ENCODE assay signal across 5 cellular contexts in genomic region chr2:200801431-200801830, GRCh38. TPM values are rescaled to one million over a fixed set of nuclear protein-coding genes. Genes with fewer than 3 reads are reported as not detected.
DNase-seq lines count a peak whose midpoint lies in the region; ATAC-seq, FAIRE-seq and TF ChIP-seq lines count a peak whose summit lies in the region.
"Not testable (repeated sequence)": the region's sequence is repeated elsewhere in the genome, so short reads cannot be mapped to it uniquely, and the experiment has no call there.

No MANE protein-coding gene starts in this region.

- intact Hi-C loops in K562 (cut with micrococcal nuclease); endothelial cell of umbilical vein (cut with micrococcal nuclease): not testable (repeated sequence)

- H3K79me2 ChIP-seq in K562 (ENCODE audit: control insufficient read depth, insufficient read depth, low read length); endothelial cell of umbilical vein (ENCODE audit: control insufficient read depth, insufficient read depth, low read length): not testable (repeated sequence)

- POLR2A ChIA-PET in K562 (lab: Yijun Ruan, JAX); endothelial cell of umbilical vein (lab: Charles Lee): not testable (repeated sequence)

- peak; percentile 56 for ATAC-seq in K562

- H3K4me2 ChIP-seq in K562 (ENCODE audit: insufficient read depth, low read length); endothelial cell of umbilical vein (ENCODE audit: insufficient read depth, low read length): not testable (repeated sequence)

- not testable (repeated sequence) for H3K27me3 ChIP-seq in K562 (ENCODE audit: control insufficient read depth in 2 of 2, insufficient read depth in 2 of 2, low read length in 2 of 2); endothelial cell of umbilical vein (ENCODE audit: control insufficient read depth in 2 of 2, insufficient read depth in 2 of 2, low read length in 2 of 2)

- not testable (repeated sequence) for BruUV-seq in K562 (replicated peaks; lab: Mats Ljungman, UMichigan); endothelial cell of umbilical vein (replicated peaks; lab: Mats Ljungman, UMichigan)

- not testable (repeated sequence) for H4K20me1 ChIP-seq in K562 (replicated peaks; ENCODE audit: control insufficient read depth, insufficient read depth, low read length); endothelial cell of umbilical vein (replicated peaks; ENCODE audit: control insufficient read depth, extremely low read depth, insufficient read depth, low read length)

- H3K9ac ChIP-seq in K562 (ENCODE audit: insufficient read depth in 1 of 2, low read depth in 2 of 2, low read length in 2 of 2); endothelial cell of umbilical vein (replicated peaks; ENCODE audit: extremely low read depth, insufficient read depth, low read length): not testable (repeated sequence)

- not testable (repeated sequence) for H3K4me3 ChIP-seq in K562; endothelial cell of umbilical vein (replicated peaks in 1 of 3; ENCODE audit: insufficient read depth in 1 of 3, low read depth in 1 of 3, low read length in 3 of 3)

- not testable (repeated sequence) for H2AFZ ChIP-seq in K562 (ENCODE audit: low read depth, low read length); endothelial cell of umbilical vein (ENCODE audit: low read depth, low read length)

- H3K36me3 ChIP-seq in K562 (ENCODE audit: control insufficient read depth, insufficient read depth, low read length); endothelial cell of umbilical vein (ENCODE audit: control insufficient read depth in 2 of 2, extremely low read depth in 1 of 2, insufficient read depth in 2 of 2, low read length in 2 of 2): not testable (repeated sequence)

- peak; percentile 35 for DNase-seq in NAMALWA (ENCODE audit: low spot score)
- peak; percentile 21 for DNase-seq in NCI-H82 treated with DMSO at 0.1 percent for 48 hours (lab: John Stamatoyannopoulos, UW; ENCODE audit: unreplicated experiment)
- peak; percentile 34 for DNase-seq in SK-N-DZ (ENCODE audit: low spot score)
- not testable (repeated sequence) for DNase-seq in K562 (ENCODE audit: extremely low read depth in 1 of 4, low spot score in 3 of 4); endothelial cell of umbilical vein (ENCODE audit: low read depth, low spot score)

- TF ChIP-seq POLR2A in K562 (conservative IDR thresholded peaks at IDR 0.05); endothelial cell of umbilical vein (IDR thresholded peaks at IDR 0.05; ENCODE audit: low read depth, low read length): not testable (repeated sequence)

- dilution Hi-C loops in endothelial cell of umbilical vein (cut with MboI; ENCODE audit: extremely low pct_ligation_motif_present, low sequenced_read_pairs), result not testable (repeated sequence)

- in situ Hi-C loops in K562 (cut with MboI), result not testable (repeated sequence)

- TF ChIP-seq RAD21 in K562 (CRISPR knock-in tag; conservative IDR thresholded peaks at IDR 0.05 in 1 of 2, IDR thresholded peaks at IDR 0.05 in 1 of 2), result not testable (repeated sequence)

- TF ChIP-seq CTCF in K562 (IDR thresholded peaks at IDR 0.05 in 2 of 3, conservative IDR thresholded peaks at IDR 0.05 in 1 of 3; ENCODE audit: insufficient read depth in 2 of 3, low read depth in 1 of 3, low read length in 3 of 3); endothelial cell of umbilical vein (IDR thresholded peaks at IDR 0.05; ENCODE audit: extremely low read depth in 1 of 2, insufficient read depth in 1 of 2, low read depth in 1 of 2, low read length in 2 of 2): not testable (repeated sequence)

- H3K9me1 ChIP-seq in K562 (ENCODE audit: control insufficient read depth, insufficient read depth, low read length); endothelial cell of umbilical vein (replicated peaks; ENCODE audit: control insufficient read depth, extremely low read depth, insufficient read depth, low read length): not testable (repeated sequence)

- TF ChIP-seq EP300 in K562 (IDR thresholded peaks at IDR 0.05; ENCODE audit: low read length), result not testable (repeated sequence)

- CTCF ChIA-PET in K562 (lab: Yijun Ruan, JAX; ENCODE audit: low intra/inter-chr PET ratio); endothelial cell of umbilical vein (lab: Charles Lee): not testable (repeated sequence)

- H3K9me3 ChIP-seq in K562 (replicated peaks; ENCODE audit: control insufficient read depth, insufficient read depth, low read depth, low read length); endothelial cell of umbilical vein (replicated peaks; ENCODE audit: control insufficient read depth, insufficient read depth, low read length): not testable (repeated sequence)

- FAIRE-seq in K562 (lab: Jason Lieb, UNC), result peak; percentile 85
- FAIRE-seq in endothelial cell of umbilical vein (lab: Jason Lieb, UNC), result peak; percentile 49

- WGBS in K562 (ENCODE audit: insufficient coverage, low coverage, missing lambda C conversion rate), result no CpG with 5 or more reads among the region's 1 CpG

- H3K27ac ChIP-seq in K562 (ENCODE audit: extremely low read depth, low read depth, low read length); endothelial cell of umbilical vein (ENCODE audit: insufficient read depth, low read depth, low read length): not testable (repeated sequence)

- H3K4me1 ChIP-seq in K562 (replicated peaks in 1 of 2; ENCODE audit: control insufficient read depth in 2 of 2, insufficient read depth in 2 of 2, low read length in 2 of 2), result peaks cover 4 to 13% of the 10 kb centered on the region in 2 experiments; a peak in 3 of 5 replicates
- not testable (repeated sequence) for H3K4me1 ChIP-seq in endothelial cell of umbilical vein (ENCODE audit: control insufficient read depth, extremely low read depth, insufficient read depth, low read length)

TF ChIP-seq in K562, 482 proteins besides CTCF, POLR2A, EP300 and RAD21:
- peak; percentile 92 for TF ChIP-seq ZNF431 (CRISPR knock-in tag; IDR thresholded peaks at IDR 0.05)

RNA-seq across cellular contexts. Expression of gene BZW1, which starts 10.3 kb away (rescaled TPM):
- 152 and 161 TPM in 2 replicates for polyA plus RNA-seq in SK-N-DZ (2014; cell fraction: cytosol; rRNA removed)
- 66.7 and 106 TPM in 2 replicates for polyA plus RNA-seq in SK-N-DZ (2014; cell fraction: nucleus; rRNA removed)
- 57.7 and 112 TPM in 2 replicates for total RNA-seq in K562 (2011; cell fraction: chromatin; rRNA removed; ENCODE audit: low replicate concordance)
- 25.2 and 30.8 TPM in 2 replicates for total RNA-seq in K562 (2011; cell fraction: nucleolus; rRNA removed)
- 49.5 and 52.8 TPM in 2 replicates for total RNA-seq in K562 (2011; cell fraction: nucleoplasm; rRNA removed)
- total RNA-seq in K562 (2014; rRNA removed) (151 and 176 TPM in 2 replicates), K562 (2014; rRNA removed; fragmentation: Illumina TruSeq; extraction: Trizol) (211 and 248 TPM in 2 replicates), K562 (2015; rRNA removed; fragmentation: Illumina TruSeq; extraction: Trizol) (206 and 233 TPM in 2 replicates), K562 (2021) (187 and 198 TPM in 2 replicates), endothelial cell of umbilical vein (347 and 353 TPM in 2 replicates)
- polyA plus RNA-seq in K562 (2011; rRNA removed) (144 and 198 TPM in 2 replicates), K562 (2014; fragmentation: Illumina TruSeq; extraction: Trizol) (134 and 161 TPM in 2 replicates), K562 (2014; fragmentation: Nextera tagmentation; extraction: Ambion mirVana) (100 to 1,000 TPM; 235 to 244 TPM), K562 (2014; rRNA removed) (110 and 111 TPM in 2 replicates), endothelial cell of umbilical vein (130 and 174 TPM in 2 replicates)
- polyA plus RNA-seq in K562 (2011; cell fraction: cytosol; rRNA removed), result 102 and 107 TPM in 2 replicates
- polyA plus RNA-seq in K562 (2011; cell fraction: nucleus; rRNA removed), result 40.4 and 50.4 TPM in 2 replicates
- polyA plus RNA-seq in K562 (2012), result 94.6 and 173 TPM in 2 replicates
- polyA minus RNA-seq in K562 (2011; rRNA and poly(A)+ RNA removed), result 249 and 314 TPM in 2 replicates
- 144 and 167 TPM in 2 replicates for polyA minus RNA-seq in K562 (2011; cell fraction: cytosol; rRNA and poly(A)+ RNA removed)
- polyA minus RNA-seq in K562 (2011; cell fraction: nucleus; rRNA and poly(A)+ RNA removed), result 53.3 and 84.3 TPM in 2 replicates
- polyA plus RNA-seq in endothelial cell of umbilical vein (2011; cell fraction: cytosol; rRNA removed), result 219 and 224 TPM in 2 replicates
- 143 and 157 TPM in 2 replicates for polyA plus RNA-seq in endothelial cell of umbilical vein (2011; cell fraction: nucleus; rRNA removed)
- polyA plus RNA-seq in endothelial cell of umbilical vein (2012), result 344 and 564 TPM in 2 replicates
- 305 and 337 TPM in 2 replicates for polyA minus RNA-seq in endothelial cell of umbilical vein
- 414 TPM for polyA minus RNA-seq in endothelial cell of umbilical vein (2011; cell fraction: cytosol; rRNA and poly(A)+ RNA removed)
- 184 and 211 TPM in 2 replicates for polyA minus RNA-seq in endothelial cell of umbilical vein (2011; cell fraction: nucleus; rRNA and poly(A)+ RNA removed)
